8 cellular contexts compared by ENCODE assay signal in the genomic region with DNA sequence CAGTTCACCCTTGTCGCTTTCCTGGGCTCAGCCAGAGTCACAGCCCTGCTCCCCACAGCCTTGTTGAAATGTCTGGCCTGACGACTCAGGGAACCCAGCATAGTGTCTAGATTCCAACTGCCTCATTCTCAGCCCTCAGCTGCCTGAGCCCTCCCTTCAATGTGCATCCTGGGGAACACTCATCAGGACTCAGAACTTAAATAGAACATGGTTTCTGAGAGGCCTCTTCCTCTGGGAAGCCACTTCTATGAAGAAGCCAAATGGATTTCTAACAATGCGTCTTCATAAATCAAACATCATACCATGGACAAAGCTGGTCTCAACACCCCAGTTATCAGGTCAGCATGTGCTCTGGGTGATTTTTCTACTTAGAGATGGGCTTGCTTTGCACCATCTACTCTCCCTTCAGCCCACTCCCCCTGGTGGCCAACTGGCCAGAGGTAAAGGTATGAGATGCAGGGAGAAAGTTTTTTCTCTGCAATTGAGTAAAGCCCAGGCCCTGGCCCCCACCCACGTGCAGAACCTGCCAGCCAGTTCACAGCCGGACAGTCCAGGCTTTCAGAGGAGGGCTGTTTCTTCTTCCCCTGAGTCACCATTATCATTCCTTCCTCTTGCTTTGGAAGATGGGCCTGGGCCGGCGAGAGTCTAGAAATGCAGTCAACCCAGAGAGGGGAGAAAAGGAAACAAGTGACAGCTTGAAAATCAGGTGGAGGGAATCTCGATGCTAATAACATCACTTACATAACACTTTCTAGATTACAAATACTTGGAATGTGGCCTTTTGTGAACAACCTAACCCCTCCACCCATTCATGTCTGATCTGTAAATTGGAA. TPM values are rescaled to one million over a fixed set of nuclear protein-coding genes. Genes with fewer than 3 reads are reported as not detected.
A peak's percentile ranks its signal among the peaks of the same experiment; 100 is the strongest.
DNase-seq lines count a peak whose midpoint lies in the region; ATAC-seq and TF ChIP-seq lines count a peak whose summit lies in the region.

No MANE protein-coding gene starts in this region.

- no peak overlapping the region for H3K27ac ChIP-seq in lung (ENCODE audit: low read depth in 1 of 2, low read length in 1 of 2)

- DNase-seq in NCI-H748 (lab: John Stamatoyannopoulos, UW; ENCODE audit: unreplicated experiment) = peak; percentile 29
- no peak for DNase-seq in NCI-H748 treated with DMSO at 0.1 percent for 48 hours (lab: John Stamatoyannopoulos, UW)
- peak; percentile 93 for DNase-seq in NAMALWA (ENCODE audit: low spot score)
- peak; percentile 62 for DNase-seq in activated CD4-positive, CD25-positive, alpha-beta regulatory T cell treated with anti-CD3 and anti-CD28 coated beads, Interleukin-2, amount 50 U/mL, for 16 hours (ENCODE audit: low read depth, low spot score)
- DNase-seq in cardiac fibroblast (ENCODE audit: low read depth in 2 of 2) = peak; percentile 21 to 39
- peak; percentile 79 for DNase-seq in lung (ENCODE audit: low spot score)
- peak; percentile 60 to 72 for DNase-seq in stimulated activated CD8-positive, alpha-beta memory T cell treated with anti-CD3 and anti-CD28 coated beads, Interleukin-4, amount 100 ng/mL, for 4 hours (ENCODE audit: low read depth in 2 of 2, low spot score in 1 of 2)

- 64 to 65% methylated on average over 8 of the region's 8 CpGs for WGBS in lung, 2 donors

- H3K4me3 ChIP-seq in cardiac fibroblast (replicated peaks in 1 of 2; ENCODE audit: low read depth in 2 of 2, low read length in 2 of 2) (no peak overlapping the region), lung (no peak overlapping the region)

- TF ChIP-seq CTCF in cardiac fibroblast (IDR thresholded peaks at IDR 0.05; ENCODE audit: low read depth, low read length) = peak; percentile 45
- TF ChIP-seq CTCF in lung (IDR thresholded peaks at IDR 0.05; ENCODE audit: control extremely low read depth, extremely low read depth) = peak; percentile 40

- H3K36me3 ChIP-seq in lung (ENCODE audit: control insufficient read depth in 2 of 2, insufficient read depth in 2 of 2, low read length in 2 of 2) = no peaks in the 10 kb centered on the region

- H3K4me1 ChIP-seq in lung (ENCODE audit: control insufficient read depth in 2 of 2, insufficient read depth in 2 of 2, low read length in 2 of 2) = peaks cover 0 to 1% of the 10 kb centered on the region in 2 donors

- ATAC-seq in lung (ENCODE audit: insufficient read depth, low FRiP score) (no peak), GM18502 (IDR thresholded peaks at IDR 0.05; ENCODE audit: poor library complexity, unreplicated experiment) (no peak)

- no peaks in the 10 kb centered on the region for H3K27me3 ChIP-seq in lung (ENCODE audit: control insufficient read depth, insufficient read depth)

- H3K9me3 ChIP-seq in lung (ENCODE audit: control insufficient read depth in 2 of 2, insufficient read depth in 1 of 2, low read length in 1 of 2) = no peaks in the 10 kb centered on the region

RNA-seq across cellular contexts. Expression of a gene that starts 32.1 kb away (rescaled TPM):
- 1 to 10 TPM; 1.5 to 3.2 TPM for total RNA-seq in lung
- 1 to 10 TPM in 1 of 2 donors, under 1 TPM in 1; 0.57 to 3.1 TPM for polyA plus RNA-seq in lung

RNA-seq across cellular contexts. Expression of a gene that starts 34.6 kb away (rescaled TPM):
- total RNA-seq in lung = 1 to 10 TPM; 1.3 to 3.4 TPM
- 1 to 10 TPM in 1 of 2 donors, under 1 TPM in 1; 0.94 to 1.5 TPM for polyA plus RNA-seq in lung

RNA-seq across cellular contexts. Expression of a gene that starts 54.4 kb away (rescaled TPM):
- 1 to 10 TPM; 1.6 to 3.3 TPM for total RNA-seq in lung
- 100 to 1,000 TPM in 1 of 2 donors, under 1 TPM in 1; 0.86 to 110 TPM for polyA plus RNA-seq in lung
